ENCODE assay signal across 16 cellular contexts in the genomic region with DNA sequence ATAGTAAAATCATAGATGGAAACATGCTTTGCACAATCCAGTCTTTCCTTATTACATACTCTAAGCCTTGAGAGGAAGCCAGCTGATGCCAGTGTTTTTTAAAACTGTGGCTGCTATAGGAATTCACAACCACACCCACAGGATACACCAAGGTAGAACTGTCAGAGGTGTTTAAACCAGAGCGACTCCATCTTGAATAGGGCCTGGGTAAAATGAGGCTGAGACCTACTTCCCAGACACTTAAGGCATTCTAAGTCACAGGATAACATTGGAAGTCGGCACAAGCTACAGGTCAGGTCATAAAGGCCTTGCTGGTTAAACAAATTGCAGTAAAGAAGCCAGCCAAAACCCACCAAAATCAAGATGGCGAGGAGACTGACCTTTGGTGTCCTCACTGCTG. TPM values are rescaled to one million over a fixed set of nuclear protein-coding genes. Genes with fewer than 3 reads are reported as not detected.
DNase-seq lines count a peak whose midpoint lies in the region; ATAC-seq and TF ChIP-seq lines count a peak whose summit lies in the region.
"Had no signal": no experiment of that assay in that cellular context is flagged by ENCODE, and none has a peak within 500 bp of the region (broad histone marks: within the 10 kb centered on the region; RNA-seq: fewer than 3 reads in every experiment).

No MANE protein-coding gene starts in this region.

- H3K9me3 ChIP-seq in smooth muscle cell (replicated peaks; ENCODE audit: low read depth) (no peaks in the 10 kb centered on the region), OCI-LY7 (ENCODE audit: low read length) (peaks cover 8% of the 10 kb centered on the region)

- no TSS peak for BruUV-seq in OCI-LY7 (replicated peaks; lab: Mats Ljungman, UMichigan)

- POLR2A ChIA-PET in OCI-LY7 (lab: Charles Lee) = no interaction called here

- no peak for DNase-seq in natural killer cell
- no peak for DNase-seq in natural killer cell treated with Interleukin-12 subunit alpha and Interleukin-12 subunit beta and Interleukin-15 and Interleukin-18, amount 100 ng/mL, for 72 hours (ENCODE audit: low spot score)
- no peak for DNase-seq in smooth muscle cell (lab: John Stamatoyannopoulos, UW; ENCODE audit: unreplicated experiment)
- no peak for DNase-seq in cerebellar nuclear complex (lab: John Stamatoyannopoulos, UW)
- DNase-seq in OCI-LY7 (ENCODE audit: low spot score) = no peak
- no peak for DNase-seq in GM03348 (ENCODE audit: low spot score)
- DNase-seq: Calu3, DMS 273 treated with DMSO at 0.1 percent for 48 hours, IMR-90 had no signal

- H3K27ac ChIP-seq in smooth muscle cell (ENCODE audit: low read depth) (no peak overlapping the region), OCI-LY7 (ENCODE audit: low read depth, low read length, poor library complexity, severe bottlenecking) (no peak overlapping the region)
- H3K27ac ChIP-seq: 22Rv1, BLaER1 had no signal

- no peaks in the 10 kb centered on the region for H3F3A ChIP-seq in smooth muscle cell (ENCODE audit: low read depth)

- ATAC-seq in natural killer cell = no peak
- ATAC-seq in natural killer cell treated with Interleukin-12 subunit alpha and Interleukin-12 subunit beta and Interleukin-15 and Interleukin-18, amount 100 ng/mL, for 72 hours = no peak

- H3K4me3 Mint-ChIP-seq in natural killer cell (peak overlapping the region; percentile 28), nephron (peak overlapping the region; percentile 43 to 67 (median 44))
- H3K4me3 Mint-ChIP-seq in natural killer cell treated with Interleukin-12 subunit alpha and Interleukin-12 subunit beta and Interleukin-15 and Interleukin-18, amount 100 ng/mL, for 72 hours = no peak overlapping the region

- no peak for TF ChIP-seq CTCF in natural killer cell (IDR thresholded peaks at IDR 0.05)
- TF ChIP-seq CTCF in nephron (IDR thresholded peaks at IDR 0.05; ENCODE audit: unreplicated experiment in 3 of 3) = no peak
- TF ChIP-seq CTCF in smooth muscle cell (IDR thresholded peaks at IDR 0.05; ENCODE audit: borderline replicate concordance, insufficient read depth, poor library complexity, severe bottlenecking) = no peak
- no peak for TF ChIP-seq CTCF in OCI-LY7 (conservative IDR thresholded peaks at IDR 0.05; ENCODE audit: low read length)

- H3K27ac Mint-ChIP-seq in natural killer cell (no peak overlapping the region), nephron (no peak overlapping the region)
- no peak overlapping the region for H3K27ac Mint-ChIP-seq in natural killer cell treated with Interleukin-12 subunit alpha and Interleukin-12 subunit beta and Interleukin-15 and Interleukin-18, amount 100 ng/mL, for 72 hours

- H3K27me3 Mint-ChIP-seq in natural killer cell (ENCODE audit: low read depth in 2 of 2) (peaks cover 11 to 26% of the 10 kb centered on the region in 2 donors), nephron (ENCODE audit: low read depth) (no peaks in the 10 kb centered on the region)
- H3K27me3 Mint-ChIP-seq in natural killer cell treated with Interleukin-12 subunit alpha and Interleukin-12 subunit beta and Interleukin-15 and Interleukin-18, amount 100 ng/mL, for 72 hours = peaks cover 10 to 26% of the 10 kb centered on the region in 2 donors

- peaks cover 13% of the 10 kb centered on the region for H3K36me3 ChIP-seq in smooth muscle cell (ENCODE audit: low read depth)
- H3K36me3 ChIP-seq in OCI-LY7 (ENCODE audit: insufficient read depth, low read length) = peaks cover 13% of the 10 kb centered on the region

- H3K4me3 ChIP-seq in smooth muscle cell (no peak overlapping the region), OCI-LY7 (ENCODE audit: low read depth, low read length, poor library complexity, severe bottlenecking) (no peak overlapping the region)
- H3K4me3 ChIP-seq: BLaER1, HAP-1 had no signal

- 97% methylated on average over 3 of the region's 3 CpGs for WGBS in smooth muscle cell (ENCODE audit: low lambda C conversion rate)

- H3K4me1 Mint-ChIP-seq in natural killer cell (peaks cover 23 to 29% of the 10 kb centered on the region in 2 donors), nephron (peaks cover 12% of the 10 kb centered on the region)
- peaks cover 31 to 32% of the 10 kb centered on the region in 2 donors for H3K4me1 Mint-ChIP-seq in natural killer cell treated with Interleukin-12 subunit alpha and Interleukin-12 subunit beta and Interleukin-15 and Interleukin-18, amount 100 ng/mL, for 72 hours (ENCODE audit: low read depth in 2 of 2)

- peaks cover 26% of the 10 kb centered on the region for H3K36me3 Mint-ChIP-seq in natural killer cell
- peaks cover 22% of the 10 kb centered on the region for H3K36me3 Mint-ChIP-seq in natural killer cell treated with Interleukin-12 subunit alpha and Interleukin-12 subunit beta and Interleukin-15 and Interleukin-18, amount 100 ng/mL, for 72 hours
- peaks cover 36% of the 10 kb centered on the region for H3K36me3 Mint-ChIP-seq in nephron (ENCODE audit: low read depth)

- H3K4me1 ChIP-seq in smooth muscle cell (ENCODE audit: low read depth) (peaks cover 9% of the 10 kb centered on the region), OCI-LY7 (ENCODE audit: insufficient read depth, low read length, poor library complexity, severe bottlenecking) (peaks cover 20% of the 10 kb centered on the region)

- H2AFZ ChIP-seq in smooth muscle cell (ENCODE audit: low read depth) (no peak overlapping the region), OCI-LY7 (ENCODE audit: low read length) (no peak overlapping the region)

- H3K9me2 ChIP-seq in OCI-LY7 (ENCODE audit: insufficient read depth, low read length) = no peaks in the 10 kb centered on the region

- CTCF ChIA-PET in OCI-LY7 (lab: Charles Lee; ENCODE audit: unreplicated experiment) = no interaction called here

- no peak overlapping the region for H3K9ac ChIP-seq in smooth muscle cell (ENCODE audit: low read depth)
- H3K9ac ChIP-seq: BLaER1 had no signal

- H3K79me2 ChIP-seq in smooth muscle cell (ENCODE audit: low read depth) (peaks cover 12% of the 10 kb centered on the region), OCI-LY7 (ENCODE audit: insufficient read depth, low read depth, low read length) (peaks cover 7% of the 10 kb centered on the region; the same call in 1 of the 2 replicates)

- H4K20me1 ChIP-seq in smooth muscle cell (ENCODE audit: low read depth) (no peaks in the 10 kb centered on the region), OCI-LY7 (ENCODE audit: insufficient read depth, low read length) (no peaks in the 10 kb centered on the region)
- H4K20me1 ChIP-seq: BLaER1 had no signal

- intact Hi-C loops in natural killer cell (cut with micrococcal nuclease) = no loop called here
- intact Hi-C loops in OCI-LY7 (cut with micrococcal nuclease; ENCODE audit: unreplicated experiment) = no loop called here

- H3K27me3 ChIP-seq in smooth muscle cell (ENCODE audit: low read depth) = no peaks in the 10 kb centered on the region
- H3K27me3 ChIP-seq: BLaER1 had no signal

- H3K9me3 Mint-ChIP-seq in natural killer cell (peaks cover 0 to 5% of the 10 kb centered on the region in 2 donors), nephron (peaks cover 33% of the 10 kb centered on the region)
- H3K9me3 Mint-ChIP-seq in natural killer cell treated with Interleukin-12 subunit alpha and Interleukin-12 subunit beta and Interleukin-15 and Interleukin-18, amount 100 ng/mL, for 72 hours = peaks cover 5% of the 10 kb centered on the region

- H3K4me2 ChIP-seq in smooth muscle cell = peak overlapping the region; percentile 15
- H3K4me2 ChIP-seq in OCI-LY7 (ENCODE audit: low read length) = no peak overlapping the region
- H3K4me2 ChIP-seq: BLaER1 had no signal

RNA-seq across cellular contexts. Expression of a gene that starts 1.7 kb away (rescaled TPM):
- 1 to 10 TPM in 2 of 3 donors, under 1 TPM in 1; 0.52 to 1.3 (median 1.1) TPM for total RNA-seq in natural killer cell
- under 1 TPM; 0.57 to 0.81 TPM for total RNA-seq in natural killer cell treated with Interleukin-12 subunit alpha and Interleukin-12 subunit beta and Interleukin-15 and Interleukin-18, amount 100 ng/mL, for 72 hours
- total RNA-seq in smooth muscle cell = not detected in 2 replicates
- 0.73 TPM in 1 of 2 replicates, not detected in the other for polyA plus RNA-seq in smooth muscle cell
- total RNA-seq in OCI-LY7 (2014; rRNA removed; shearing (Covaris generic)) = 0.54 TPM in 1 of 2 replicates, not detected in the other
- total RNA-seq in OCI-LY7 (2022) = 1.7 and 2.2 TPM in 2 replicates
- total RNA-seq: G401, H1, HT-29, IMR-90 had no signal
- polyA plus RNA-seq: IMR-90 had no signal

RNA-seq across cellular contexts. Expression of a gene that starts 2.2 kb away (rescaled TPM):
- total RNA-seq in natural killer cell (10 to 100 TPM; 13.8 to 23.6 (median 17.8) TPM), smooth muscle cell (16.0 and 34.6 TPM in 2 replicates), OCI-LY7 (2022) (26.9 and 30.3 TPM in 2 replicates)
- 10 to 100 TPM; 14.4 to 17.6 TPM for total RNA-seq in natural killer cell treated with Interleukin-12 subunit alpha and Interleukin-12 subunit beta and Interleukin-15 and Interleukin-18, amount 100 ng/mL, for 72 hours
- 11.5 and 17.5 TPM in 2 replicates for polyA plus RNA-seq in smooth muscle cell
- total RNA-seq in OCI-LY7 (2014; rRNA removed; shearing (Covaris generic)) = 23.9 and 24.6 TPM in 2 replicates

RNA-seq across cellular contexts. Expression of a gene that starts 58.8 kb away (rescaled TPM):
- 1 to 10 TPM; 3.2 to 3.7 (median 3.5) TPM for total RNA-seq in natural killer cell
- 1 to 10 TPM; 3.4 to 5.7 TPM for total RNA-seq in natural killer cell treated with Interleukin-12 subunit alpha and Interleukin-12 subunit beta and Interleukin-15 and Interleukin-18, amount 100 ng/mL, for 72 hours
- total RNA-seq in smooth muscle cell = 9.7 and 33.8 TPM in 2 replicates
- polyA plus RNA-seq in smooth muscle cell = 4.1 and 7.1 TPM in 2 replicates
- 13.0 and 18.8 TPM in 2 replicates for total RNA-seq in OCI-LY7 (2014; rRNA removed; shearing (Covaris generic))
- total RNA-seq in OCI-LY7 (2022) = 8.3 and 10.4 TPM in 2 replicates
